In the genomic region with DNA sequence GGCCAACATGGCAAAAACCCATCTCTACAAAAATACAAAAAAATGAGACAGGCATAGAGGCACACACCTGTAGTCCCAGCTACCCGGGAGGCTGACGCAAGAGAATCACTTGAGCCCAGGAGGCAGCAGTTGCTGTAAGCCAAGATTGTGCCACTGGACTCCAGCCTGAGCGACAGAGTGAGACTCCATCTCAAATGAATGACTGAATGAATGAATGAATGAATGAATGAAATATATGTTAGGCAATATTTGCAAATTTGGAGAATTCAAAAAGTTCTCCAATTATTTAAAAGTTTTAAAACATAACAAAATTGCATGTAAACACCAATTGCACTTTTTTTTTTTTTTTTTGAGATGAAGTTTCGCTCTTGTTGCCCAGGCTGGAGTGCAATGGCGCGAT, we compare ENCODE assay signal across 8 cellular contexts.
"Had no signal": no experiment of that assay in that cellular context is flagged by ENCODE, and none has a peak within 500 bp of the region (broad histone marks: within the 10 kb centered on the region; RNA-seq: fewer than 3 reads in every experiment).

No MANE protein-coding gene starts in this region.

- H3K4me2 ChIP-seq: GM23338 had no signal

- H3K36me3 ChIP-seq: HAP-1 had no signal

- H3K9me3 ChIP-seq: HAP-1 had no signal

- DNase-seq: H7, HFFc6, KG1 had no signal

- FAIRE-seq: H1, HTR-8/SVneo had no signal

- H2AFZ ChIP-seq: GM23338 had no signal

- H3K4me3 ChIP-seq: GM23338, HAP-1 had no signal

- ATAC-seq: GM23338, HCT116 had no signal
